9 cellular contexts compared by ENCODE assay signal in the genomic region with DNA sequence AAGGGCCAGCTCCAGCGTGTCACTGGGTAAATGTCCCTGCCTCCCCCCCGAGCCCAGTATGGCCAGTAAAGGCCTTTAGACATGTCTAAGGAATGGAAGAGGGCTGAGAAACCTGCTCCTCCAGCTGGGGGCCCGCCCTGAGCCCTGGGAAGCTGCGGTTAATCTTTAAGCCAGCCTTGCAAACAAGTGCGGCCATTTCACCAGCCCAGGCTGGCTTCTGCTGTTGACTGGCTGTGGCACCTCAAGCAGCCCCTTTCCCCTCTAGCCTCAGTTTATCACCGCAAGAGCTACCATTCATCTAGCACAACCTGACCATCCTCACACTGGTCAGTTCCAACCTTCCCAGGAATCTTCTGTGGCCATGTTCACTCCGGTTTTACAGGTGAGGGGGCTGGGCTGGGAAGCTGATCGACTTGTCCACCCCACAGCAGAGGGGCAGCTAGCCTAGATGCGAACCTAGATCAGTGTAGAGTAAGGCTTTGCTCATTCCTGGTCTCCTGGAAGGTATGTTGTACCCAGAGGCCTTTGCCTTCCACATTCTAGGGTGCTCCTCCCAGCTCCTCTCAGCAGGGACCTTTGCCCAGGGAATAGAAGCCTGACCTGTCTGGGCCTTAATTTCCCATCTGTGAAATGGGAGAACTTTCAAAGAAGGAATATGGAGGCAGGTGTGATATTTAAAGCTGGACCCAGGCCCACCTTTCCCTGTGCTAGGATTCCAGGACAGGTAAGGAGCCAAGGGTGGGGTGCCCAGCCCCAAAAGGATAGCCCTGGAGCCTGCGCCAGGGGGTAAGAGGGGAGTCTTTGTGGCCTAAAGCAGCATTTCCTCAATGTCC. TPM values are rescaled to one million over a fixed set of nuclear protein-coding genes. Genes with fewer than 3 reads are reported as not detected.
DNase-seq lines count a peak whose midpoint lies in the region; ATAC-seq, FAIRE-seq and TF ChIP-seq lines count a peak whose summit lies in the region.
"Had no signal": no experiment of that assay in that cellular context is flagged by ENCODE, and none has a peak within 500 bp of the region (broad histone marks: within the 10 kb centered on the region; RNA-seq: fewer than 3 reads in every experiment).

No MANE protein-coding gene starts in this region.

- H3K36me3 ChIP-seq in hepatocyte (replicated peaks; ENCODE audit: insufficient read depth, low read depth) = no peaks in the 10 kb centered on the region
- H3K36me3 ChIP-seq in sigmoid colon = no peaks in the 10 kb centered on the region

- no peaks in the 10 kb centered on the region for H3K9me3 ChIP-seq in hepatocyte (ENCODE audit: low read depth)
- no peaks in the 10 kb centered on the region for H3K9me3 ChIP-seq in sigmoid colon

- H2AFZ ChIP-seq in hepatocyte = peak overlapping the region; percentile 36

- H3K4me3 ChIP-seq in hepatocyte = peak overlapping the region; percentile 37
- peak overlapping the region in 1 of 4 donors; percentile 60 for H3K4me3 ChIP-seq in sigmoid colon

- H4K20me1 ChIP-seq in hepatocyte (ENCODE audit: insufficient read depth, poor library complexity, severe bottlenecking) = peaks cover 19% of the 10 kb centered on the region

- H3K4me1 Mint-ChIP-seq in HFFc6 (ENCODE audit: low read depth) = peaks cover 33% of the 10 kb centered on the region

- DNase-seq in GM12892 (ENCODE audit: insufficient read length) (peak; percentile 8), RWPE1 (ENCODE audit: low spot score) (no peak), hepatocyte (ENCODE audit: low spot score) (peak; percentile 87), sigmoid colon (peak; percentile 65), HFFc6 (no peak), NOMO-1 (lab: John Stamatoyannopoulos, UW; ENCODE audit: unreplicated experiment in 2 of 2) (no peak), NCI-H1048 (lab: John Stamatoyannopoulos, UW) (no peak)
- DNase-seq: stimulated activated CD4-positive, alpha-beta T cell treated with anti-CD3 and anti-CD28 coated beads, Interleukin-4, amount 100 ng/mL, for 1 hour had no signal

- H3K27me3 ChIP-seq in hepatocyte = no peaks in the 10 kb centered on the region
- H3K27me3 ChIP-seq in sigmoid colon = no peaks in the 10 kb centered on the region

- WGBS in hepatocyte (ENCODE audit: low lambda C conversion rate, missing lambda C conversion rate) = 49% methylated on average over 10 of the region's 10 CpGs
- 20 to 69% methylated on average over 10 of the region's 10 CpGs for WGBS in sigmoid colon, 2 donors

- TF ChIP-seq EP300 in sigmoid colon (IDR thresholded peaks at IDR 0.05) = no peak

- peaks cover 8% of the 10 kb centered on the region; the same call in 1 of the 2 replicates for H3K36me3 Mint-ChIP-seq in HFFc6 (ENCODE audit: low read depth)

- CTCF ChIA-PET in RWPE1 (lab: Yijun Ruan, JAX) = interaction anchor here (0.5 to 1.5 kb wide), 6 partner anchors 11 to 784 kb away, joined by 3 to 6 read pairs (median 4); a partner anchor contains a TSS

- no peaks in the 10 kb centered on the region for H3K9me2 ChIP-seq in hepatocyte (replicated peaks; ENCODE audit: insufficient read depth)

- H3K27ac ChIP-seq in RWPE1 (peak overlapping the region; percentile 86), hepatocyte (peak overlapping the region; percentile 97), sigmoid colon (peak overlapping the region; percentile 89 to 99 (median 93))

- H3K4me1 ChIP-seq in hepatocyte (ENCODE audit: insufficient read depth) (peaks cover 44% of the 10 kb centered on the region), sigmoid colon (peaks cover 0 to 43% (median 39%) of the 10 kb centered on the region in 4 donors)

- no peak for TF ChIP-seq CTCF in RWPE1 (conservative IDR thresholded peaks at IDR 0.05; ENCODE audit: low read depth)
- TF ChIP-seq CTCF in hepatocyte (IDR thresholded peaks at IDR 0.05; ENCODE audit: poor library complexity) = no peak
- TF ChIP-seq CTCF in sigmoid colon (IDR thresholded peaks at IDR 0.05) = no peak
- TF ChIP-seq CTCF in HFFc6 (IDR thresholded peaks at IDR 0.05) = no peak

- TF ChIP-seq POLR2A in GM12892 (IDR thresholded peaks at IDR 0.05; ENCODE audit: low read depth, low read length) (0 out of 2 replicates have a peak, but pooled peaks have one; percentile 11), sigmoid colon (IDR thresholded peaks at IDR 0.05) (no peak)

- H3K4me2 ChIP-seq in hepatocyte = peak overlapping the region; percentile 96

- peaks cover 43% of the 10 kb centered on the region for H3K79me2 ChIP-seq in hepatocyte

- H3K4me3 Mint-ChIP-seq in HFFc6 = no peak overlapping the region; the same call in 1 of the 2 replicates

- no peak for ATAC-seq in GM21723 (IDR thresholded peaks at IDR 0.05; ENCODE audit: unreplicated experiment)

- no peaks in the 10 kb centered on the region for H3K9me3 Mint-ChIP-seq in HFFc6

- POLR2A ChIA-PET in RWPE1 (lab: Yijun Ruan, JAX; ENCODE audit: low non-redundant PET) = interaction anchor here (0.6 to 1.4 kb wide), 6 partner anchors 9 to 336 kb away, joined by 3 to 10 read pairs (median 3); no protein-coding TSS in a partner anchor

- peak; percentile 14 for FAIRE-seq in GM12892 (lab: Jason Lieb, UNC)

- H3K27ac Mint-ChIP-seq in HFFc6 = no peak overlapping the region

- no peaks in the 10 kb centered on the region; the same call in 1 of the 2 replicates for H3K27me3 Mint-ChIP-seq in HFFc6 (ENCODE audit: insufficient read depth)

- intact Hi-C loops in sigmoid colon (cut with DNase I) = no loop called here

RNA-seq across cellular contexts. Expression of a gene that starts 1.2 kb away (rescaled TPM):
- 18.6 TPM for polyA plus RNA-seq in GM12892 (2012; ENCODE audit: missing spikeins)
- 45.5 and 69.8 TPM in 2 replicates for total RNA-seq in hepatocyte
- 55.1 and 56.4 TPM in 2 replicates for polyA plus RNA-seq in hepatocyte
- 10 to 100 TPM; 28.1 to 52.3 (median 40.0) TPM for total RNA-seq in sigmoid colon
- polyA plus RNA-seq in sigmoid colon = 10 to 100 TPM; 64.3 to 91.8 (median 79.1) TPM
- 10 to 100 TPM; 22.0 to 35.6 (median 24.6) TPM for total RNA-seq in HFFc6 (2021; fragmentation: NEBNext Ultra II Directional; extraction: Animal tissue kit (Norgen Biotek cat#: 25700))

RNA-seq across cellular contexts. Expression of a gene that starts 55.3 kb away (rescaled TPM):
- 26.6 TPM for polyA plus RNA-seq in GM12892 (2012; ENCODE audit: missing spikeins)
- total RNA-seq in hepatocyte (35.4 and 43.8 TPM in 2 replicates), sigmoid colon (10 to 100 TPM; 30.4 to 68.5 (median 58.2) TPM)
- polyA plus RNA-seq in hepatocyte (84.1 and 93.9 TPM in 2 replicates), sigmoid colon (10 to 100 TPM; 34.2 to 57.1 (median 42.0) TPM)
- 10 to 100 TPM; 56.5 to 74.0 (median 67.5) TPM for total RNA-seq in HFFc6 (2021; fragmentation: NEBNext Ultra II Directional; extraction: Animal tissue kit (Norgen Biotek cat#: 25700))

Comparison
In these comparisons a context has a peak if more than half of its experiments do, and no peak if none do; other contexts are left out.
1. DNase-seq: peak in GM12892 (single experiment), hepatocyte (single experiment) and sigmoid colon (single experiment); none in RWPE1 (single experiment), HFFc6 (single experiment), NOMO-1 (0 of 2) and NCI-H1048 (single experiment).
2. Peak in every context shown above with its lines, with median percentiles within 50 percentile points of each other: H3K27ac ChIP-seq.